Comparison of ENCODE assay signal across 9 cellular contexts in the genomic region with DNA sequence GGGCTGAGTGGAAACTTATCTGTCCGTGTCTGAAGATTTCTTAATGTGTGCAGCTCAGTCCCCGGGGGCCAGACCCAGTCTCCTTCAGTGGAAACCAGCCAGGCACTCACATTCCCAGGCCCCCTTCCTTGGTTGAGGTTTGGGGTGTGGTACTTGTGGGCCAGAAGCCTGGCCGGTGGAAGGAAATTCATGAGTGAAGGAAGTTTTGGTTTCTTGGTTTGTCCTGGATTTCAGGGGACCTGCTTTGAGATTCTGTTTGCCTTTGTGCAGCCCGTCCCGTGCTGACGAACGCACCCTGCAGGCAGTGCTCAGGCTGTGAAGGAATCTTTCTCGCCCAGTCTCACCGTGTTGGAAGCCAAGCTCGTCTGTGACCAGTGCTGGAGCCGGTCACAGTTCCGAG. TPM values are rescaled to one million over a fixed set of nuclear protein-coding genes. Genes with fewer than 3 reads are reported as not detected.
DNase-seq lines count a peak whose midpoint lies in the region; FAIRE-seq and TF ChIP-seq lines count a peak whose summit lies in the region.
"Had no signal": no experiment of that assay in that cellular context is flagged by ENCODE, and none has a peak within 500 bp of the region (broad histone marks: within the 10 kb centered on the region; RNA-seq: fewer than 3 reads in every experiment).

No MANE protein-coding gene starts in this region.

- H3K27ac Mint-ChIP-seq in activated T-cell treated with anti-CD3 and anti-CD28 coated beads, Interleukin-2, amount 50 U/mL, for 24 hours = peak overlapping the region; percentile 86

- H3K4me1 ChIP-seq in adrenal gland (replicated peaks in 1 of 2) (peaks cover 38 to 69% of the 10 kb centered on the region in 2 donors), thymus (ENCODE audit: control insufficient read depth, insufficient read depth, low read length) (peaks cover 53% of the 10 kb centered on the region)

- H3K27ac ChIP-seq in adrenal gland = peak overlapping the region in 3 of 5 donors; percentile 74 to 85 (median 84)
- peak overlapping the region; percentile 25 for H3K27ac ChIP-seq in thymus (ENCODE audit: low read depth)

- DNase-seq in activated T-cell treated with anti-CD3 and anti-CD28 coated beads, Interleukin-2, amount 50 U/mL, for 24 hours = no peak
- DNase-seq in activated T-cell treated with anti-CD3 and anti-CD28 coated beads, Interleukin-2, amount 50 U/mL, for 1 hour = no peak
- DNase-seq in adrenal gland (peak in 3 of 7 donors; percentile 29 to 46 (median 42)), iris pigment epithelial cell (ENCODE audit: low read depth) (peak; percentile 41), NCI-H526 treated with DMSO at 0.1 percent for 48 hours (lab: John Stamatoyannopoulos, UW) (no peak), kidney glomerular epithelial cell (lab: John Stamatoyannopoulos, UW) (no peak), RCC 7860 (ENCODE audit: low spot score) (no peak)
- DNase-seq: substantia nigra had no signal

- H3K36me3 Mint-ChIP-seq in activated T-cell treated with anti-CD3 and anti-CD28 coated beads, Interleukin-2, amount 50 U/mL, for 24 hours (ENCODE audit: low read depth) = peaks cover 8% of the 10 kb centered on the region

- H3K4me3 ChIP-seq in adrenal gland (peak overlapping the region in 1 of 4 donors; percentile 25), thymus (ENCODE audit: low read length) (no peak overlapping the region)

- H3K9me3 ChIP-seq in adrenal gland (replicated peaks in 1 of 3) (no peaks in the 10 kb centered on the region), thymus (ENCODE audit: control insufficient read depth) (no peaks in the 10 kb centered on the region)

- H3K27me3 Mint-ChIP-seq in activated T-cell treated with anti-CD3 and anti-CD28 coated beads, Interleukin-2, amount 50 U/mL, for 24 hours = no peaks in the 10 kb centered on the region

- peak overlapping the region; percentile 88 for H3K4me3 Mint-ChIP-seq in activated T-cell treated with anti-CD3 and anti-CD28 coated beads, Interleukin-2, amount 50 U/mL, for 24 hours

- H3K36me3 ChIP-seq in adrenal gland (replicated peaks in 1 of 2) (no peaks in the 10 kb centered on the region), thymus (ENCODE audit: control insufficient read depth, insufficient read depth) (peaks cover 3% of the 10 kb centered on the region)

- WGBS in adrenal gland, 4 donors = 24 to 45% (median 26%) methylated on average over 7 to 12 of the region's 12 CpGs
- WGBS in thymus = 45% methylated on average over 12 of the region's 12 CpGs

- no peak for TF ChIP-seq CTCF in adrenal gland (IDR thresholded peaks at IDR 0.05)

- TF ChIP-seq POLR2A in adrenal gland (IDR thresholded peaks at IDR 0.05) = no peak

- intact Hi-C loops in adrenal gland (cut with DNase I) = no loop called here

- peaks cover 69% of the 10 kb centered on the region for H3K4me1 Mint-ChIP-seq in activated T-cell treated with anti-CD3 and anti-CD28 coated beads, Interleukin-2, amount 50 U/mL, for 24 hours (ENCODE audit: low read depth)

- no peak for FAIRE-seq in RCC 7860 (lab: Jason Lieb, UNC)

- H3K27me3 ChIP-seq in adrenal gland (no peaks in the 10 kb centered on the region), thymus (ENCODE audit: control insufficient read depth, insufficient read depth) (no peaks in the 10 kb centered on the region)

- no peaks in the 10 kb centered on the region for H3K9me3 Mint-ChIP-seq in activated T-cell treated with anti-CD3 and anti-CD28 coated beads, Interleukin-2, amount 50 U/mL, for 24 hours

RNA-seq across cellular contexts. Expression of a gene that starts 2.9 kb away (rescaled TPM):
- 10 to 100 TPM; 25.9 to 62.9 (median 42.6) TPM for total RNA-seq in adrenal gland
- 10 to 100 TPM; 13.5 to 15.3 (median 14.1) TPM for polyA plus RNA-seq in adrenal gland
- 14.6 TPM for polyA plus RNA-seq in thymus
